Comparison of ENCODE assay signal across 22 cellular contexts in genomic region chr15:68012911-68013310, GRCh38. TPM values are rescaled to one million over a fixed set of nuclear protein-coding genes. Genes with fewer than 3 reads are reported as not detected.
A peak's percentile ranks its signal among the peaks of the same experiment; 100 is the strongest.
DNase-seq lines count a peak whose midpoint lies in the region; ATAC-seq, FAIRE-seq and TF ChIP-seq lines count a peak whose summit lies in the region.
"Had no signal": no experiment of that assay in that cellular context is flagged by ENCODE, and none has a peak within 500 bp of the region (broad histone marks: within the 10 kb centered on the region; RNA-seq: fewer than 3 reads in every experiment).

No MANE protein-coding gene starts in this region.

- peak; percentile 7 for FAIRE-seq in A549 (lab: Jason Lieb, UNC)
- FAIRE-seq in bronchial epithelial cell (lab: Jason Lieb, UNC), result no peak
- FAIRE-seq: RCC 7860 had no signal

- TF ChIP-seq CTCF in A549 (IDR thresholded peaks at IDR 0.05) (no peak), bronchial epithelial cell (IDR thresholded peaks at IDR 0.05; ENCODE audit: insufficient read depth, low read length, severe bottlenecking) (no peak), lower lobe of right lung (IDR thresholded peaks at IDR 0.05) (no peak), ascending aorta (IDR thresholded peaks at IDR 0.05) (no peak), heart left ventricle (IDR thresholded peaks at IDR 0.05) (no peak)

- in situ Hi-C loops in G401 (cut with HindIII; ENCODE audit: low sequenced_read_pairs), result no loop called here

- no peak for TF ChIP-seq RAD21 in A549 (conservative IDR thresholded peaks at IDR 0.05 in 1 of 2, IDR thresholded peaks at IDR 0.05 in 1 of 2)

- TF ChIP-seq EP300 in A549 (IDR thresholded peaks at IDR 0.05), result no peak

- CTCF ChIA-PET in A549 (lab: Yijun Ruan, JAX), result interaction anchor here (0.5 kb wide), 1 partner anchor 15 kb away, joined by 3 read pairs; no protein-coding TSS in a partner anchor

- H3K4me2 ChIP-seq in A549, result peak overlapping the region; percentile 55
- H3K4me2 ChIP-seq: KMS-11 had no signal

- H3K27ac ChIP-seq in A549 (peak overlapping the region; percentile 50 to 57; a peak in 5 of 6 replicates), lower lobe of right lung (peak overlapping the region; percentile 39), ascending aorta (no peak overlapping the region), heart left ventricle (no peak overlapping the region)
- H3K27ac ChIP-seq: 22Rv1, C4-2B, HL-60, KMS-11, SJCRH30 had no signal

- intact Hi-C loops in lower lobe of right lung (cut with DNase I), result no loop called here
- intact Hi-C loops in ascending aorta (cut with DNase I), result no loop called here
- intact Hi-C loops in heart left ventricle (cut with DNase I), result no loop called here

- POLR2A ChIA-PET in A549 (lab: Yijun Ruan, JAX), result no interaction called here

- H3K27me3 ChIP-seq in bronchial epithelial cell (ENCODE audit: control insufficient read depth, insufficient read depth, low read length) (no peaks in the 10 kb centered on the region), lower lobe of right lung (ENCODE audit: low read depth) (no peaks in the 10 kb centered on the region), ascending aorta (no peaks in the 10 kb centered on the region), heart left ventricle (no peaks in the 10 kb centered on the region)
- H3K27me3 ChIP-seq: SJCRH30 had no signal

- TF ChIP-seq POLR2A in A549 (IDR thresholded peaks at IDR 0.05; ENCODE audit: low read length) (no peak), heart left ventricle (IDR thresholded peaks at IDR 0.05) (no peak)

- H3K36me3 ChIP-seq in bronchial epithelial cell (ENCODE audit: control insufficient read depth, insufficient read depth, low read length) (no peaks in the 10 kb centered on the region), lower lobe of right lung (no peaks in the 10 kb centered on the region), ascending aorta (no peaks in the 10 kb centered on the region), heart left ventricle (no peaks in the 10 kb centered on the region)
- H3K36me3 ChIP-seq: SJCRH30 had no signal

- ATAC-seq in A549, result peak; percentile 24 to 85; a peak in 3 of 6 replicates
- ATAC-seq in lower lobe of right lung, result peak; percentile 78 to 90
- ATAC-seq in GM21723 (IDR thresholded peaks at IDR 0.05; ENCODE audit: unreplicated experiment), result no peak
- ATAC-seq in heart left ventricle, result no peak

- WGBS in A549 (ENCODE audit: missing lambda C conversion rate), result 19% methylated on average over 1 of the region's 1 CpG
- WGBS in heart left ventricle, 4 donors, result 86 to 100% (median 93%) methylated on average over 1 of the region's 1 CpG

- no peak overlapping the region for H3K4me3 ChIP-seq in A549
- H3K4me3 ChIP-seq in bronchial epithelial cell (ENCODE audit: low read depth, low read length), result no peak overlapping the region
- no peak overlapping the region for H3K4me3 ChIP-seq in lower lobe of right lung
- no peak overlapping the region for H3K4me3 ChIP-seq in ascending aorta
- H3K4me3 ChIP-seq in heart left ventricle, result no peak overlapping the region
- H3K4me3 ChIP-seq: SJCRH30 had no signal

- H3K9me3 ChIP-seq in A549 (no peaks in the 10 kb centered on the region), lower lobe of right lung (no peaks in the 10 kb centered on the region), ascending aorta (no peaks in the 10 kb centered on the region), heart left ventricle (no peaks in the 10 kb centered on the region)

- H3K4me1 ChIP-seq in A549 (peaks cover 17% of the 10 kb centered on the region), lower lobe of right lung (peaks cover 4% of the 10 kb centered on the region), ascending aorta (no peaks in the 10 kb centered on the region), heart left ventricle (peaks cover 0 to 16% (median 0%) of the 10 kb centered on the region in 12 donors)
- H3K4me1 ChIP-seq: SJCRH30 had no signal

- peak; percentile 49 to 75 for DNase-seq in A549 (ENCODE audit: low read depth in 1 of 2, low spot score in 1 of 2)
- DNase-seq in bronchial epithelial cell (ENCODE audit: low read depth), result peak; percentile 14
- DNase-seq in lower lobe of right lung, result peak; percentile 58
- DNase-seq in renal cortical epithelial cell (ENCODE audit: low read depth), result peak; percentile 70
- no peak for DNase-seq in G401 (ENCODE audit: low spot score)
- no peak for DNase-seq in ascending aorta (ENCODE audit: low spot score in 2 of 2)
- DNase-seq in heart left ventricle, result no peak
- DNase-seq: EL, H7, NCI-H1105, NCI-H146, NCI-H2029, NCI-H226, NCI-H524 treated with DMSO at 0.1 percent for 48 hours, NCI-H82, SJCRH30 had no signal

TF ChIP-seq in A549, 52 proteins besides CTCF, POLR2A, EP300 and RAD21:
- TF ChIP-seq MYC (IDR thresholded peaks at IDR 0.05; ENCODE audit: borderline replicate concordance, low read length) (no peak), FOSL2 (IDR thresholded peaks at IDR 0.05) (no peak), FOSL2 (CRISPR knock-in tag; IDR thresholded peaks at IDR 0.05) (peak; percentile 9; the same call in 1 of the 2 replicates), GATA3 (IDR thresholded peaks at IDR 0.05; ENCODE audit: borderline replicate concordance) (peak; percentile 47; the same call in 1 of the 2 replicates), ZFP36 (IDR thresholded peaks at IDR 0.05; ENCODE audit: borderline replicate concordance, partially characterized antibody) (no peak)

RNA-seq across cellular contexts. Expression of gene PIAS1, which starts 41.2 kb away (rescaled TPM):
- 49.5 and 53.7 TPM in 2 replicates for polyA plus RNA-seq in A549 (2011; rRNA removed)
- polyA plus RNA-seq in A549 (2012; cell fraction: cytosol; rRNA removed), result 15.7 and 16.1 TPM in 2 replicates
- polyA plus RNA-seq in A549 (2012; cell fraction: nucleus; rRNA removed), result 17.4 and 24.2 TPM in 2 replicates
- polyA plus RNA-seq in A549 (2017; fragmentation: RNase III; extraction: RNeasy Plus Mini Kit Qiagen cat#74134 plus additional on column Dnase treatment), result 18.0 to 23.2 TPM (median 21.4 TPM) in 3 replicates
- polyA minus RNA-seq in A549 (2011; rRNA and poly(A)+ RNA removed), result 97.3 and 119 TPM in 2 replicates
- 6.8 and 9.1 TPM in 2 replicates for total RNA-seq in bronchial epithelial cell
- 73.1 TPM for total RNA-seq in lower lobe of right lung
- total RNA-seq in renal cortical epithelial cell, result 5.4 and 16.6 TPM in 2 replicates
- 9.8 and 44.8 TPM in 2 replicates for total RNA-seq in G401 (2014; rRNA removed; shearing (Covaris generic))
- 17.1 TPM for total RNA-seq in ascending aorta
- 10 to 100 TPM; 28.7 to 37.8 (median 30.1) TPM for total RNA-seq in heart left ventricle
- polyA plus RNA-seq in heart left ventricle, result 10 to 100 TPM in 1 of 2 donors, 1 to 10 TPM in 1; 6.2 to 11.2 TPM

Comparison
In these comparisons a context has a peak if more than half of its experiments do, and no peak if none do; other contexts are left out.
1. ATAC-seq: peak in A549 (2 of 2) and lower lobe of right lung (2 of 2); none in GM21723 (single experiment) and heart left ventricle (0 of 4).
2. DNase-seq: peak in A549 (2 of 2), bronchial epithelial cell (single experiment), lower lobe of right lung (single experiment) and renal cortical epithelial cell (single experiment); none in G401 (single experiment), ascending aorta (0 of 2) and heart left ventricle (0 of 5).
3. H3K27ac ChIP-seq: peak in A549 (2 of 2) and lower lobe of right lung (single experiment); none in ascending aorta (0 of 2) and heart left ventricle (0 of 12).